In genomic region chr20:35288325-35289060, GRCh38 we compare ENCODE assay signal across 33 cellular contexts. TPM values are rescaled to one million over a fixed set of nuclear protein-coding genes. Genes with fewer than 3 reads are reported as not detected.
"Had no signal": no experiment of that assay in that cellular context is flagged by ENCODE, and none has a peak within 500 bp of the region (broad histone marks: within the 10 kb centered on the region; RNA-seq: fewer than 3 reads in every experiment).

No MANE protein-coding gene starts in this region.

- H3K4me2 ChIP-seq: SK-N-SH had no signal

- H3K4me3 Mint-ChIP-seq: activated CD4-positive, alpha-beta T cell treated with anti-CD3 and anti-CD28 coated beads for 36 hours; activated CD4-positive, alpha-beta T cell treated with anti-CD3 and anti-CD28 coated beads, Interleukin-2, amount 10 ng/mL, durations not matched to agents 7 days and 5 days; activated CD8-positive, alpha-beta T cell treated with anti-CD3 and anti-CD28 coated beads, Interleukin-2, amount 10 ng/mL, durations not matched to agents 7 days and 5 days; activated naive CD4-positive, alpha-beta T cell treated with anti-CD3 and anti-CD28 coated beads, Interleukin-2, amount 50 U/mL, for 24 hours; activated naive CD8-positive, alpha-beta T cell treated with anti-CD3 and anti-CD28 coated beads, Interleukin-2, amount 10 ng/mL, durations not matched to agents 7 days and 5 days; activated T-cell treated with anti-CD3 and anti-CD28 coated beads, Interleukin-2, amount 50 U/mL, for 24 hours; T-helper 1 cell treated with Interleukin-12 subunit alpha and Interleukin-12 subunit beta and Interleukin-4 antibody, amounts not matched to agents 30 μg/mL and 1 μg/mL, for 36 hours; T-helper 2 cell treated with Interferon-gamma antibody and Interleukin-4, amounts not matched to agents 5 μg/mL and 100 μg/mL, for 36 hours had no signal

- H3K27ac ChIP-seq: ascending aorta, cardiac muscle cell, Peyer's patch, SJSA1 had no signal

- H3K36me3 ChIP-seq: ascending aorta, cardiac muscle cell, Peyer's patch had no signal

- ATAC-seq: activated CD4-positive, alpha-beta T cell treated with anti-CD3 and anti-CD28 coated beads for 36 hours; activated CD8-positive, alpha-beta T cell treated with anti-CD3 and anti-CD28 coated beads, Interleukin-2, amount 10 ng/mL, durations not matched to agents 7 days and 5 days; PC-3 had no signal

- H3K9ac ChIP-seq: SK-N-SH had no signal

- H3K27me3 Mint-ChIP-seq: activated CD4-positive, alpha-beta T cell treated with anti-CD3 and anti-CD28 coated beads for 36 hours; activated CD4-positive, alpha-beta T cell treated with anti-CD3 and anti-CD28 coated beads, Interleukin-2, amount 10 ng/mL, durations not matched to agents 7 days and 5 days; activated naive CD4-positive, alpha-beta T cell treated with anti-CD3 and anti-CD28 coated beads, Interleukin-2, amount 50 U/mL, for 24 hours; activated naive CD8-positive, alpha-beta T cell treated with anti-CD3 and anti-CD28 coated beads, Interleukin-2, amount 10 ng/mL, durations not matched to agents 7 days and 5 days; activated T-cell treated with anti-CD3 and anti-CD28 coated beads, Interleukin-2, amount 50 U/mL, for 24 hours had no signal

- H3K4me3 ChIP-seq: ascending aorta, cardiac muscle cell, Peyer's patch, SJSA1 had no signal

- H3K9me3 ChIP-seq: ascending aorta, Peyer's patch, SJSA1, SK-N-SH had no signal

- DNase-seq: activated CD4-positive, alpha-beta T cell treated with anti-CD3 and anti-CD28 coated beads for 36 hours; activated CD4-positive, alpha-beta T cell treated with anti-CD3 and anti-CD28 coated beads, Interleukin-2, amount 10 ng/mL, durations not matched to agents 7 days and 5 days; activated CD4-positive, alpha-beta T cell treated with anti-CD3 and anti-CD28 coated beads, Interleukin-2, amount 50 U/mL, for 48 hours; activated CD8-positive, alpha-beta T cell treated with anti-CD3 and anti-CD28 coated beads, Interleukin-2, amount 10 ng/mL, durations not matched to agents 7 days and 5 days; activated gamma-delta T cell; activated naive CD4-positive, alpha-beta T cell treated with Interleukin-2 at 50 U/mL for 16 hours; activated naive CD8-positive, alpha-beta T cell treated with anti-CD3 and anti-CD28 coated beads, Interleukin-2, amount 10 ng/mL, durations not matched to agents 7 days and 5 days; activated T-cell treated with anti-CD3 and anti-CD28 coated beads, Interleukin-2, amount 50 U/mL, for 24 hours; amygdala; Karpas-422; NCI-H1105; NCI-H1417 treated with DMSO at 0.1 percent for 48 hours; NCI-H187 treated with DMSO at 0.1 percent for 48 hours; NCI-H2081; NCI-H2171 treated with DMSO at 0.1 percent for 48 hours; NCI-H2227 treated with DMSO at 0.1 percent for 48 hours; NCI-H446; NCI-H510A treated with DMSO at 0.1 percent for 48 hours; NCI-H526 treated with DMSO at 0.1 percent for 48 hours; NCI-H774; PC-3; Peyer's patch; RPMI8226; SHP77 treated with DMSO at 0.1 percent for 48 hours; SK-N-SH had no signal

- H3K9me3 Mint-ChIP-seq: activated CD4-positive, alpha-beta T cell treated with anti-CD3 and anti-CD28 coated beads, Interleukin-2, amount 10 ng/mL, durations not matched to agents 7 days and 5 days; activated naive CD4-positive, alpha-beta T cell treated with anti-CD3 and anti-CD28 coated beads, Interleukin-2, amount 50 U/mL, for 24 hours; activated naive CD8-positive, alpha-beta T cell treated with anti-CD3 and anti-CD28 coated beads, Interleukin-2, amount 10 ng/mL, durations not matched to agents 7 days and 5 days; activated T-cell treated with anti-CD3 and anti-CD28 coated beads, Interleukin-2, amount 50 U/mL, for 24 hours; activated T-helper 2 cell treated with anti-CD3 and anti-CD28 coated beads, Interferon-gamma antibody, Interleukin-2, Interleukin-4, amounts not matched to agents 10 μg/mL and 5 μg/mL and 100 μg/mL, durations not matched to agents 14 hours and 24 hours and 36 hours; T-helper 1 cell treated with Interleukin-12 subunit alpha and Interleukin-12 subunit beta and Interleukin-4 antibody, amounts not matched to agents 30 μg/mL and 1 μg/mL, for 36 hours; T-helper 2 cell treated with Interferon-gamma antibody and Interleukin-4, amounts not matched to agents 5 μg/mL and 100 μg/mL, for 36 hours had no signal

- H3K27ac Mint-ChIP-seq: activated CD4-positive, alpha-beta T cell treated with anti-CD3 and anti-CD28 coated beads for 36 hours; activated CD4-positive, alpha-beta T cell treated with anti-CD3 and anti-CD28 coated beads, Interleukin-2, amount 10 ng/mL, durations not matched to agents 7 days and 5 days; activated CD8-positive, alpha-beta T cell treated with anti-CD3 and anti-CD28 coated beads, Interleukin-2, amount 10 ng/mL, durations not matched to agents 7 days and 5 days; activated naive CD4-positive, alpha-beta T cell treated with anti-CD3 and anti-CD28 coated beads, Interleukin-2, amount 50 U/mL, for 24 hours; activated naive CD8-positive, alpha-beta T cell treated with anti-CD3 and anti-CD28 coated beads, Interleukin-2, amount 10 ng/mL, durations not matched to agents 7 days and 5 days; activated T-cell treated with anti-CD3 and anti-CD28 coated beads, Interleukin-2, amount 50 U/mL, for 24 hours; activated T-helper 2 cell treated with anti-CD3 and anti-CD28 coated beads, Interferon-gamma antibody, Interleukin-2, Interleukin-4, amounts not matched to agents 10 μg/mL and 5 μg/mL and 100 μg/mL, durations not matched to agents 14 hours and 24 hours and 36 hours; T-helper 1 cell treated with Interleukin-12 subunit alpha and Interleukin-12 subunit beta and Interleukin-4 antibody, amounts not matched to agents 30 μg/mL and 1 μg/mL, for 36 hours; T-helper 2 cell treated with Interferon-gamma antibody and Interleukin-4, amounts not matched to agents 5 μg/mL and 100 μg/mL, for 36 hours had no signal

- H3K27me3 ChIP-seq: ascending aorta, cardiac muscle cell, Peyer's patch, SJSA1 had no signal

- H3K36me3 Mint-ChIP-seq: activated naive CD8-positive, alpha-beta T cell treated with anti-CD3 and anti-CD28 coated beads, Interleukin-2, amount 10 ng/mL, durations not matched to agents 7 days and 5 days had no signal

RNA-seq across cellular contexts. Expression of gene FAM83C, which starts 3.7 kb away (rescaled TPM):
- total RNA-seq: activated CD4-positive, alpha-beta T cell treated with anti-CD3 and anti-CD28 coated beads for 36 hours; activated CD4-positive, alpha-beta T cell treated with anti-CD3 and anti-CD28 coated beads, Interleukin-2, amount 10 ng/mL, durations not matched to agents 7 days and 5 days; activated CD8-positive, alpha-beta T cell treated with anti-CD3 and anti-CD28 coated beads, Interleukin-2, amount 10 ng/mL, durations not matched to agents 7 days and 5 days; activated naive CD8-positive, alpha-beta T cell treated with anti-CD3 and anti-CD28 coated beads, Interleukin-2, amount 10 ng/mL, durations not matched to agents 7 days and 5 days; activated T-helper 2 cell treated with anti-CD3 and anti-CD28 coated beads, Interferon-gamma antibody, Interleukin-2, Interleukin-4, amounts not matched to agents 10 μg/mL and 5 μg/mL and 100 μg/mL, durations not matched to agents 14 hours and 24 hours and 36 hours; ascending aorta; cardiac muscle cell; MCF 10A; PC-3; Peyer's patch; SJSA1 had no signal
- polyA plus RNA-seq: cardiac muscle cell, SK-N-SH had no signal
